In the genomic region with DNA sequence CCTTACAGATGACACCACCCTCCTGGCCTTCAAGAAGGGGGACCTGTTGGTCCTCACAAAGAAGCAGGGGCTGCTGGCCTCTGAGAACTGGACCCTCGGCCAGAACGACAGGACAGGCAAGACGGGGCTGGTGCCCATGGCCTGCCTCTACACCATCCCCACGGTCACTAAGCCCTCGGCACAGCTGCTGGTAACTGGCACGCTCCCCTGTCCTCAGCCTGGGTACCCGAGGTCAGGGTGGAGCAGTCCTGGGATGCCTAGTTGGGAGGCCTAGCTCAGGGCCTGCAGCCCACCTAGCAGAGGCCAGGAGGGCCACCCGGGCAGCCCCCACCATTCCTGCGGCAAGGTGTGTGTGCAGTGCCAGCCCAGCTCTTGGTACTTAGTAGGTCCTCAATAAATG, we compare ENCODE assay signal across 27 cellular contexts. TPM values are rescaled to one million over a fixed set of nuclear protein-coding genes. Genes with fewer than 3 reads are reported as not detected.
"Had no signal": no experiment of that assay in that cellular context is flagged by ENCODE, and none has a peak within 500 bp of the region (broad histone marks: within the 10 kb centered on the region; RNA-seq: fewer than 3 reads in every experiment).

No MANE protein-coding gene starts in this region.

- H3K4me1 Mint-ChIP-seq: activated T-helper 17 cell treated with anti-CD3 and anti-CD28 coated beads, Interleukin-2, amount 50 U/mL, for 72 hours; nephron progenitor cell; WTC11 had no signal

- H3K36me3 ChIP-seq: prostate gland, right lobe of liver had no signal

- H3K36me3 Mint-ChIP-seq: activated naive CD8-positive, alpha-beta T cell treated with anti-CD3 and anti-CD28 coated beads, Interleukin-2, amount 10 ng/mL, durations not matched to agents 7 days and 5 days; T-cell; WTC11 had no signal

- H3K27ac Mint-ChIP-seq: activated CD8-positive, alpha-beta T cell treated with anti-CD3 and anti-CD28 coated beads for 36 hours; activated naive CD8-positive, alpha-beta T cell treated with anti-CD3 and anti-CD28 coated beads, Interleukin-2, amount 10 ng/mL, durations not matched to agents 7 days and 5 days; activated T-helper 17 cell treated with anti-CD3 and anti-CD28 coated beads, Interleukin-2, amount 50 U/mL, for 72 hours; endodermal cell; nephron progenitor cell; T-cell had no signal

- H3K27ac ChIP-seq: body of pancreas, dorsolateral prefrontal cortex, epithelial cell of prostate, prostate gland, right lobe of liver had no signal

- H3K4me1 ChIP-seq: body of pancreas, prostate gland, right lobe of liver had no signal

- H3K27me3 Mint-ChIP-seq: activated CD8-positive, alpha-beta T cell treated with anti-CD3 and anti-CD28 coated beads for 36 hours; activated naive CD8-positive, alpha-beta T cell treated with anti-CD3 and anti-CD28 coated beads, Interleukin-2, amount 10 ng/mL, durations not matched to agents 7 days and 5 days; activated T-helper 17 cell treated with anti-CD3 and anti-CD28 coated beads, Interleukin-2, amount 50 U/mL, for 72 hours; T-cell had no signal

- FAIRE-seq: keratinocyte, small intestine had no signal

- ATAC-seq: activated CD8-positive, alpha-beta T cell treated with anti-CD3 and anti-CD28 coated beads for 36 hours; activated T-helper 17 cell treated with anti-CD3 and anti-CD28 coated beads, Interleukin-2, amount 50 U/mL, for 72 hours; body of pancreas; left lobe of liver; right lobe of liver; T-cell; WTC11 had no signal

- H3K9me3 ChIP-seq: body of pancreas, prostate gland, right lobe of liver had no signal

- H3K27me3 ChIP-seq: body of pancreas, dorsolateral prefrontal cortex, right lobe of liver had no signal

- H3K4me3 ChIP-seq: body of pancreas, dorsolateral prefrontal cortex, prostate gland, right lobe of liver had no signal

- H3K9me3 Mint-ChIP-seq: activated CD8-positive, alpha-beta T cell treated with anti-CD3 and anti-CD28 coated beads for 36 hours; activated naive CD8-positive, alpha-beta T cell treated with anti-CD3 and anti-CD28 coated beads, Interleukin-2, amount 10 ng/mL, durations not matched to agents 7 days and 5 days; activated T-helper 17 cell treated with anti-CD3 and anti-CD28 coated beads, Interleukin-2, amount 50 U/mL, for 72 hours; endodermal cell; nephron progenitor cell; T-cell; WTC11 had no signal

- DNase-seq: activated CD4-positive, alpha-beta T cell treated with anti-CD3 and anti-CD28 coated beads for 48 hours; activated CD8-positive, alpha-beta T cell treated with anti-CD3 and anti-CD28 coated beads for 36 hours; activated naive CD4-positive, alpha-beta T cell; activated naive CD8-positive, alpha-beta T cell treated with anti-CD3 and anti-CD28 coated beads, Interleukin-2, amount 10 ng/mL, durations not matched to agents 7 days and 5 days; activated T-cell treated with anti-CD3 and anti-CD28 coated beads, Interleukin-2, amount 50 U/mL, for 1 hour; amygdala; body of pancreas; caudate nucleus; dorsolateral prefrontal cortex; endodermal cell; foreskin fibroblast; mammary epithelial cell; midbrain; nephron progenitor cell; small intestine; stimulated activated CD4-positive, alpha-beta T cell treated with anti-CD3 and anti-CD28 coated beads, Interleukin-4, amount 100 ng/mL, for 24 hours; stimulated activated naive CD4-positive, alpha-beta T cell; T-cell had no signal

- H3K4me3 Mint-ChIP-seq: activated CD8-positive, alpha-beta T cell treated with anti-CD3 and anti-CD28 coated beads for 36 hours; activated naive CD8-positive, alpha-beta T cell treated with anti-CD3 and anti-CD28 coated beads, Interleukin-2, amount 10 ng/mL, durations not matched to agents 7 days and 5 days; activated T-helper 17 cell treated with anti-CD3 and anti-CD28 coated beads, Interleukin-2, amount 50 U/mL, for 72 hours; endodermal cell; nephron progenitor cell; T-cell; WTC11 had no signal

RNA-seq across cellular contexts. Expression of gene GPR17, which starts 16.3 kb away (rescaled TPM):
- total RNA-seq: activated CD8-positive, alpha-beta T cell treated with anti-CD3 and anti-CD28 coated beads for 36 hours; activated naive CD8-positive, alpha-beta T cell treated with anti-CD3 and anti-CD28 coated beads, Interleukin-2, amount 10 ng/mL, durations not matched to agents 7 days and 5 days; activated T-helper 17 cell treated with anti-CD3 and anti-CD28 coated beads, Interleukin-2, amount 50 U/mL, for 72 hours; left lobe of liver; mammary epithelial cell; omental fat pad; prostate gland; right lobe of liver; T-cell; ureter; WTC11 had no signal
- polyA plus RNA-seq: keratinocyte, mammary epithelial cell had no signal

RNA-seq across cellular contexts. Expression of gene LIMS2, which starts 45.7 kb away (rescaled TPM):
- polyA plus RNA-seq: keratinocyte had no signal
